In the genomic region with DNA sequence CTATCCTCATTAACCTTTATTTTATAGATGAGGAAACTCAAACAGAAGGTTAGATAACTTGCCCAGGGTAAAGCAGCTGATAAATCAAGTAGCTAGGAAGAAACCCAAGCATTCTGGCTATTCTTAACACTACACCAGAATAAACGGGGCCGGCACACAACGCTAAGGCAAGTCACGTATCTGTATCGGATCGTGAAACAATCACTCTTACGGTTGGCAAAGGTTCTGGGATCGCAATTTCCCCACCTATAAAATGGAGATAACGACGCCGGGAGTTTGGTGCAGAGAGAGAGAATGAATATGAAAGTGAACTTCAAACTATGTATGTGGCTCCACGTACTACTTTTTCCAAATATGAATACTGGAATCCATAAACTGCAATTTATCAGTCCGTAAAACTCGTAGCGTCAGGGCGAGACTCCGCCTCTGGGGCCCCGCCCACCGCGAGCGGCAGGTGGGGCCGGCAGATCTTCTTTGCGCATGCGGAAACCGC, we compare ENCODE assay signal across 8 cellular contexts. TPM values are rescaled to one million over a fixed set of nuclear protein-coding genes. Genes with fewer than 3 reads are reported as not detected.
DNase-seq lines count a peak whose midpoint lies in the region; ATAC-seq and TF ChIP-seq lines count a peak whose summit lies in the region.

No MANE protein-coding gene starts in this region.

- H3K27ac ChIP-seq in HL-60 (replicated peaks) (peak overlapping the region; percentile 97), foreskin keratinocyte (peak overlapping the region; percentile 88), neutrophil (peak overlapping the region; percentile 88), suprapubic skin (peak overlapping the region; percentile 98)

- TF ChIP-seq EP300 in suprapubic skin (IDR thresholded peaks at IDR 0.05): no peak

- TF ChIP-seq CTCF in HL-60 (IDR thresholded peaks at IDR 0.05; ENCODE audit: insufficient read depth, low read length) (no peak), foreskin keratinocyte (conservative IDR thresholded peaks at IDR 0.05) (no peak), neutrophil (IDR thresholded peaks at IDR 0.05) (peak; percentile 14), suprapubic skin (IDR thresholded peaks at IDR 0.05) (no peak)

- ATAC-seq in GM19468 (IDR thresholded peaks at IDR 0.05; ENCODE audit: extremely low read depth, unreplicated experiment) (peak; percentile 86), foreskin keratinocyte (peak; percentile 85)
- peak; percentile 90 for ATAC-seq in activated T-helper 17 cell treated with anti-CD3 and anti-CD28 coated beads, Interleukin-2, amount 50 U/mL, for 72 hours (replicated peaks)

- H3K36me3 ChIP-seq in neutrophil: peaks cover 5% of the 10 kb centered on the region
- H3K36me3 ChIP-seq in suprapubic skin: no peaks in the 10 kb centered on the region

- H3K4me3 ChIP-seq in HL-60 (replicated peaks; ENCODE audit: insufficient read depth, low read length): peak overlapping the region; percentile 92
- peak overlapping the region; percentile 82 to 96 for H3K4me3 ChIP-seq in neutrophil (ENCODE audit: low read depth in 1 of 2, low read length in 1 of 2)
- peak overlapping the region; percentile 99 for H3K4me3 ChIP-seq in suprapubic skin

- H3K9me3 Mint-ChIP-seq in activated T-helper 17 cell treated with anti-CD3 and anti-CD28 coated beads, Interleukin-2, amount 50 U/mL, for 72 hours: no peaks in the 10 kb centered on the region

- H3K9me3 ChIP-seq in neutrophil (no peaks in the 10 kb centered on the region), suprapubic skin (no peaks in the 10 kb centered on the region)

- peaks cover 23% of the 10 kb centered on the region for H3K4me1 Mint-ChIP-seq in activated T-helper 17 cell treated with anti-CD3 and anti-CD28 coated beads, Interleukin-2, amount 50 U/mL, for 72 hours

- 2% methylated on average over 13 of the region's 25 CpGs for WGBS in suprapubic skin

- peak; percentile 86 for DNase-seq in COLO668 (lab: John Stamatoyannopoulos, UW; ENCODE audit: unreplicated experiment)
- DNase-seq in HL-60 (ENCODE audit: low read depth in 1 of 2, low spot score in 1 of 2): peak in 1 of 2 experiments; percentile 90
- peak; percentile 68 for DNase-seq in OCI-M2 (lab: John Stamatoyannopoulos, UW; ENCODE audit: unreplicated experiment)
- peak; percentile 68 to 82 for DNase-seq in foreskin keratinocyte
- peak; percentile 92 to 93 for DNase-seq in suprapubic skin (ENCODE audit: low spot score in 2 of 2)

- H3K4me3 Mint-ChIP-seq in activated T-helper 17 cell treated with anti-CD3 and anti-CD28 coated beads, Interleukin-2, amount 50 U/mL, for 72 hours: peak overlapping the region; percentile 89

- peaks cover 13% of the 10 kb centered on the region for H3K36me3 Mint-ChIP-seq in activated T-helper 17 cell treated with anti-CD3 and anti-CD28 coated beads, Interleukin-2, amount 50 U/mL, for 72 hours (ENCODE audit: low read depth)

- peak overlapping the region; percentile 82 for H3K27ac Mint-ChIP-seq in activated T-helper 17 cell treated with anti-CD3 and anti-CD28 coated beads, Interleukin-2, amount 50 U/mL, for 72 hours

- H3K27me3 Mint-ChIP-seq in activated T-helper 17 cell treated with anti-CD3 and anti-CD28 coated beads, Interleukin-2, amount 50 U/mL, for 72 hours: peaks cover 8% of the 10 kb centered on the region

- H3K27me3 ChIP-seq in HL-60 (ENCODE audit: insufficient read depth, poor library complexity, severe bottlenecking) (no peaks in the 10 kb centered on the region), foreskin keratinocyte (no peaks in the 10 kb centered on the region), neutrophil (no peaks in the 10 kb centered on the region), suprapubic skin (no peaks in the 10 kb centered on the region)

- H3K4me1 ChIP-seq in foreskin keratinocyte: peaks cover 8% of the 10 kb centered on the region
- peaks cover 33 to 37% of the 10 kb centered on the region in 2 experiments for H3K4me1 ChIP-seq in neutrophil (ENCODE audit: control insufficient read depth in 1 of 2, insufficient read depth in 1 of 2, low read depth in 1 of 2, low read length in 1 of 2)
- H3K4me1 ChIP-seq in suprapubic skin: peaks cover 28% of the 10 kb centered on the region

- no peak for TF ChIP-seq POLR2A in suprapubic skin (IDR thresholded peaks at IDR 0.05)

RNA-seq across cellular contexts. Expression of gene ARMC8, which starts 0.3 kb away (rescaled TPM):
- 10 to 100 TPM; 30.0 to 39.7 TPM for total RNA-seq in activated T-helper 17 cell treated with anti-CD3 and anti-CD28 coated beads, Interleukin-2, amount 50 U/mL, for 72 hours
- total RNA-seq in foreskin keratinocyte (42.0 and 42.9 TPM in 2 replicates), suprapubic skin (10 to 100 TPM; 32.2 to 86.7 (median 33.3) TPM)
- 16.6 and 18.8 TPM in 2 replicates for polyA plus RNA-seq in foreskin keratinocyte

RNA-seq across cellular contexts. Expression of gene DBR1, which starts 12.1 kb away (rescaled TPM):
- total RNA-seq in activated T-helper 17 cell treated with anti-CD3 and anti-CD28 coated beads, Interleukin-2, amount 50 U/mL, for 72 hours: 10 to 100 TPM; 21.2 to 28.6 TPM
- total RNA-seq in foreskin keratinocyte: 18.6 TPM in 2 replicates
- polyA plus RNA-seq in foreskin keratinocyte: 9.0 and 10.3 TPM in 2 replicates
- 10 to 100 TPM; 12.7 to 13.3 (median 12.8) TPM for total RNA-seq in suprapubic skin

RNA-seq across cellular contexts. Expression of gene A4GNT, which starts 54.7 kb away (rescaled TPM):
- total RNA-seq in activated T-helper 17 cell treated with anti-CD3 and anti-CD28 coated beads, Interleukin-2, amount 50 U/mL, for 72 hours: not detected
- total RNA-seq in foreskin keratinocyte (not detected in 2 replicates), suprapubic skin (not detected)
- not detected in 2 replicates for polyA plus RNA-seq in foreskin keratinocyte
